In genomic region chr1:65419681-65420589, GRCh38 we compare ENCODE assay signal across 8 cellular contexts. TPM values are rescaled to one million over a fixed set of nuclear protein-coding genes. Genes with fewer than 3 reads are reported as not detected.
DNase-seq lines count a peak whose midpoint lies in the region; ATAC-seq, FAIRE-seq and TF ChIP-seq lines count a peak whose summit lies in the region.

No MANE protein-coding gene starts in this region.

- peak overlapping the region in 6 of 7 donors; percentile 84 to 97 (median 88) for H3K27ac Mint-ChIP-seq in CD14-positive monocyte

- H3K4me1 Mint-ChIP-seq in CD14-positive monocyte: peaks cover 10% of the 10 kb centered on the region

- peak; percentile 23 for FAIRE-seq in HepG2 (lab: Jason Lieb, UNC)

- BruUV-seq in HepG2 (replicated peaks; lab: Mats Ljungman, UMichigan): TSS peak; percentile 79

- TF ChIP-seq RAD21 in HepG2 (CRISPR knock-in tag; IDR thresholded peaks at IDR 0.05): no peak

- TF ChIP-seq POLR2A in HepG2 (IDR thresholded peaks at IDR 0.05; ENCODE audit: insufficient read depth in 1 of 2, low read depth in 2 of 2, low read length in 2 of 2): peak; percentile 59 to 86; a peak in 3 of 4 replicates

- peak overlapping the region; percentile 93 for H3K4me2 ChIP-seq in HepG2 (ENCODE audit: low read depth, low read length)

- intact Hi-C loops in CD14-positive monocyte (cut with micrococcal nuclease): loop anchor here (10.0 kb wide), 3 partner anchors 175 to 365 kb away; no protein-coding TSS in a partner anchor
- intact Hi-C loops in HepG2 (cut with micrococcal nuclease; ENCODE audit: unreplicated experiment): loop anchor here (2.0 to 10.0 kb wide), 6 partner anchors 47 to 355 kb away; partner anchors contain the start of gene AK4

- DNase-seq in CD14-positive monocyte (ENCODE audit: low spot score) (peak; percentile 99), NCI-H69 (lab: John Stamatoyannopoulos, UW) (peak; percentile 97), dedifferentiated amniotic fluid mesenchymal stem cell (ENCODE audit: extremely low spot score) (peak; percentile 98), HepG2 (ENCODE audit: low spot score) (peak; percentile 93)
- DNase-seq in activated CD4-positive, alpha-beta T cell treated with anti-CD3 and anti-CD28 coated beads, Interleukin-2, amount 50 U/mL, for 1 hour: peak; percentile 99
- DNase-seq in stimulated activated CD4-positive, alpha-beta T cell treated with anti-CD3 and anti-CD28 coated beads, Interleukin-2, amount 100 ng/mL, for 48 hours: peak; percentile 95 to 98

- peak overlapping the region; percentile 99 for H3K9ac ChIP-seq in HepG2 (ENCODE audit: insufficient read depth, low read depth, low read length)

- CTCF ChIA-PET in HepG2 (lab: Yijun Ruan, JAX; ENCODE audit: low intra/inter-chr PET ratio, low total read pairs): no interaction called here

- peaks cover 38% of the 10 kb centered on the region for H3K79me2 ChIP-seq in HepG2 (ENCODE audit: insufficient read depth, low read length)

- TF ChIP-seq EP300 in HepG2 (IDR thresholded peaks at IDR 0.05; ENCODE audit: low read depth in 2 of 2, low read length in 2 of 2) (no peak), HepG2 (CRISPR knock-in tag; IDR thresholded peaks at IDR 0.05; ENCODE audit: borderline replicate concordance) (no peak)

- H3K27me3 ChIP-seq in HepG2 (ENCODE audit: control insufficient read depth in 1 of 2, insufficient read depth in 2 of 2, low read length in 2 of 2): no peaks in the 10 kb centered on the region; a peak in 1 of 5 replicates

- H3K36me3 Mint-ChIP-seq in CD14-positive monocyte: peaks cover 3 to 4% of the 10 kb centered on the region in 2 donors

- H3K9me3 Mint-ChIP-seq in CD14-positive monocyte: peaks cover 0 to 3% (median 0%) of the 10 kb centered on the region in 7 donors

- H3K4me3 ChIP-seq in HepG2 (replicated peaks in 1 of 3; ENCODE audit: insufficient read depth in 1 of 3, low read depth in 2 of 3, low read length in 3 of 3): peak overlapping the region; percentile 79 to 94 (median 80)

- POLR2A ChIA-PET in HepG2 (lab: Yijun Ruan, JAX): interaction anchor here (0.7 to 2.9 kb wide), 26 partner anchors 8 to 358 kb away, joined by 3 to 26 read pairs (median 4); partner anchors contain the start of genes AK4 and DNAJC6

- H3K4me3 Mint-ChIP-seq in CD14-positive monocyte: peak overlapping the region in 1 of 2 donors; percentile 96

- no peaks in the 10 kb centered on the region for H3K9me3 ChIP-seq in HepG2 (ENCODE audit: low read length)

- no peaks in the 10 kb centered on the region for H4K20me1 ChIP-seq in HepG2 (ENCODE audit: insufficient read depth, low read length)

- TF ChIP-seq CTCF in CD14-positive monocyte (IDR thresholded peaks at IDR 0.05): no peak
- no peak for TF ChIP-seq CTCF in HepG2 (CRISPR knock-in tag; IDR thresholded peaks at IDR 0.05)

- H3K4me1 ChIP-seq in HepG2 (ENCODE audit: insufficient read depth, low read length): peaks cover 59% of the 10 kb centered on the region

- WGBS in HepG2 (ENCODE audit: low lambda C conversion rate): 1% methylated on average over 20 of the region's 52 CpGs

- in situ Hi-C loops in HepG2 (cut with HindIII; ENCODE audit: extremely low pct_ligation_motif_present, low pct_unique_long_range_greater_than_20kb): loop anchor here (10.0 kb wide), 1 partner anchor 165 kb away; no protein-coding TSS in a partner anchor

- H3K27ac ChIP-seq in HepG2 (ENCODE audit: extremely low read length, insufficient read depth, low read length): peak overlapping the region; percentile 99

- ATAC-seq in GM19397 (IDR thresholded peaks at IDR 0.05; ENCODE audit: unreplicated experiment) (peak; percentile 93), HG03558 (IDR thresholded peaks at IDR 0.05; ENCODE audit: extremely low read depth, unreplicated experiment) (peak; percentile 86), HepG2 (peak; percentile 92)

- H2AFZ ChIP-seq in HepG2 (ENCODE audit: low read length): peak overlapping the region; percentile 68

- no peaks in the 10 kb centered on the region for H3K36me3 ChIP-seq in HepG2 (replicated peaks in 1 of 2; ENCODE audit: control insufficient read depth in 1 of 2, insufficient read depth in 2 of 2, low read length in 2 of 2)

- H3K27me3 Mint-ChIP-seq in CD14-positive monocyte (ENCODE audit: low read depth in 3 of 3): no peaks in the 10 kb centered on the region

TF ChIP-seq in HepG2, 621 proteins besides CTCF, POLR2A, EP300 and RAD21 (continues in another document):
- TF ChIP-seq SRSF9 (IDR thresholded peaks at IDR 0.05; ENCODE audit: borderline replicate concordance, insufficient read depth, low read depth, low read length, poor library complexity, severe bottlenecking) (no peak), RBM22 (optimal IDR thresholded peaks at IDR 0.05; ENCODE audit: low read length) (no peak)

RNA-seq across cellular contexts. Expression of gene LEPR, which starts 0.5 kb away (rescaled TPM):
- polyA plus RNA-seq in CD14-positive monocyte: 1 to 10 TPM; 1.0 to 3.0 TPM
- total RNA-seq in HepG2 (2016; rRNA removed; fragmentation: Illumina TruSeq; extraction: Trizol): 0.60 and 0.73 TPM in 2 replicates
- total RNA-seq in HepG2 (2016; cell fraction: cytosol; rRNA removed; fragmentation: Illumina TruSeq; extraction: Trizol; ENCODE audit: low read depth): 0.10 and 0.18 TPM in 2 replicates
- 0.58 and 0.67 TPM in 2 replicates for total RNA-seq in HepG2 (2016; cell fraction: insoluble cytoplasmic fraction; rRNA removed; fragmentation: Illumina TruSeq; extraction: Trizol)
- 0.55 and 0.65 TPM in 2 replicates for total RNA-seq in HepG2 (2016; cell fraction: membrane; rRNA removed; fragmentation: Illumina TruSeq; extraction: Trizol)
- total RNA-seq in HepG2 (2016; cell fraction: nucleus; rRNA removed; fragmentation: Illumina TruSeq; extraction: Trizol): 0.69 and 0.87 TPM in 2 replicates
- polyA plus RNA-seq in HepG2 (2011; rRNA removed): 1.4 and 1.7 TPM in 2 replicates
- 0.64 and 1.4 TPM in 2 replicates for polyA plus RNA-seq in HepG2 (2011; cell fraction: cytosol; rRNA removed)
- polyA plus RNA-seq in HepG2 (2011; cell fraction: nucleus; rRNA removed): 0.84 and 0.88 TPM in 2 replicates
- polyA plus RNA-seq in HepG2 (2012): 2.7 and 5.9 TPM in 2 replicates
- 0.03 and 0.14 TPM in 2 replicates for polyA plus RNA-seq in HepG2 (2016; cell fraction: cytosol; fragmentation: Illumina TruSeq; extraction: Trizol; ENCODE audit: low read depth)
- 0.44 and 0.52 TPM in 2 replicates for polyA plus RNA-seq in HepG2 (2016; cell fraction: insoluble cytoplasmic fraction; fragmentation: Illumina TruSeq; extraction: Trizol; ENCODE audit: low read depth)
- 0.10 and 0.26 TPM in 2 replicates for polyA plus RNA-seq in HepG2 (2016; cell fraction: membrane; fragmentation: Illumina TruSeq; extraction: Trizol; ENCODE audit: low read depth)
- polyA plus RNA-seq in HepG2 (2016; cell fraction: nucleus; fragmentation: Illumina TruSeq; extraction: Trizol; ENCODE audit: insufficient read depth, low read depth): 0.57 and 0.77 TPM in 2 replicates
- 1.5 and 2.3 TPM in 2 replicates for polyA minus RNA-seq in HepG2 (2011; rRNA and poly(A)+ RNA removed; ENCODE audit: low replicate concordance)
- polyA minus RNA-seq in HepG2 (2011; cell fraction: cytosol; rRNA and poly(A)+ RNA removed): 1.7 and 3.1 TPM in 2 replicates
- polyA minus RNA-seq in HepG2 (2011; cell fraction: nucleus; rRNA and poly(A)+ RNA removed): 2.6 TPM in 2 replicates

RNA-seq across cellular contexts. Expression of gene LEPROT, which starts 0.5 kb away (rescaled TPM):
- polyA plus RNA-seq in CD14-positive monocyte: 10 to 100 TPM; 74.7 to 75.0 TPM
- total RNA-seq in HepG2 (2016; rRNA removed; fragmentation: Illumina TruSeq; extraction: Trizol): 29.0 and 36.8 TPM in 2 replicates
- 5.8 and 7.3 TPM in 2 replicates for total RNA-seq in HepG2 (2016; cell fraction: cytosol; rRNA removed; fragmentation: Illumina TruSeq; extraction: Trizol; ENCODE audit: low read depth)
- 34.8 and 35.1 TPM in 2 replicates for total RNA-seq in HepG2 (2016; cell fraction: insoluble cytoplasmic fraction; rRNA removed; fragmentation: Illumina TruSeq; extraction: Trizol)
- 16.0 and 17.4 TPM in 2 replicates for total RNA-seq in HepG2 (2016; cell fraction: membrane; rRNA removed; fragmentation: Illumina TruSeq; extraction: Trizol)
- 46.4 and 47.1 TPM in 2 replicates for total RNA-seq in HepG2 (2016; cell fraction: nucleus; rRNA removed; fragmentation: Illumina TruSeq; extraction: Trizol)
- 44.1 and 51.4 TPM in 2 replicates for polyA plus RNA-seq in HepG2 (2011; rRNA removed)
- polyA plus RNA-seq in HepG2 (2011; cell fraction: cytosol; rRNA removed): 25.4 and 42.2 TPM in 2 replicates
- 24.6 and 40.5 TPM in 2 replicates for polyA plus RNA-seq in HepG2 (2011; cell fraction: nucleus; rRNA removed)
- 41.4 and 67.4 TPM in 2 replicates for polyA plus RNA-seq in HepG2 (2012)
- 7.0 and 10.6 TPM in 2 replicates for polyA plus RNA-seq in HepG2 (2016; cell fraction: cytosol; fragmentation: Illumina TruSeq; extraction: Trizol; ENCODE audit: low read depth)
- polyA plus RNA-seq in HepG2 (2016; cell fraction: insoluble cytoplasmic fraction; fragmentation: Illumina TruSeq; extraction: Trizol; ENCODE audit: low read depth): 26.2 and 27.5 TPM in 2 replicates
- 11.6 and 12.0 TPM in 2 replicates for polyA plus RNA-seq in HepG2 (2016; cell fraction: membrane; fragmentation: Illumina TruSeq; extraction: Trizol; ENCODE audit: low read depth)
- polyA plus RNA-seq in HepG2 (2016; cell fraction: nucleus; fragmentation: Illumina TruSeq; extraction: Trizol; ENCODE audit: insufficient read depth, low read depth): 45.9 and 54.4 TPM in 2 replicates
- 38.5 and 99.7 TPM in 2 replicates for polyA minus RNA-seq in HepG2 (2011; rRNA and poly(A)+ RNA removed; ENCODE audit: low replicate concordance)
- 28.8 and 30.0 TPM in 2 replicates for polyA minus RNA-seq in HepG2 (2011; cell fraction: cytosol; rRNA and poly(A)+ RNA removed)
- polyA minus RNA-seq in HepG2 (2011; cell fraction: nucleus; rRNA and poly(A)+ RNA removed): 91.0 and 93.1 TPM in 2 replicates

Comparison
In these comparisons a context has a peak if more than half of its experiments do, and no peak if none do; other contexts are left out.
1. Peak in every context shown above with its lines: DNase-seq, ATAC-seq, H3K4me3 ChIP-seq and H3K27ac ChIP-seq.